8 cellular contexts compared by ENCODE assay signal in genomic region chr10:3780056-3780765, GRCh38. TPM values are rescaled to one million over a fixed set of nuclear protein-coding genes. Genes with fewer than 3 reads are reported as not detected.
DNase-seq lines count a peak whose midpoint lies in the region; ATAC-seq and TF ChIP-seq lines count a peak whose summit lies in the region.

No MANE protein-coding gene starts in this region.

- H3K36me3 ChIP-seq in BLaER1 (peaks cover 69% of the 10 kb centered on the region), Peyer's patch (peaks cover 0 to 62% (median 0%) of the 10 kb centered on the region in 3 donors), duodenal mucosa (ENCODE audit: control insufficient read depth in 1 of 2, insufficient read depth in 2 of 2, low read length in 2 of 2) (peaks cover 60 to 64% of the 10 kb centered on the region in 2 donors)

- TF ChIP-seq CTCF in Peyer's patch (IDR thresholded peaks at IDR 0.05) (no peak), nephron (IDR thresholded peaks at IDR 0.05; ENCODE audit: unreplicated experiment in 3 of 3) (no peak)

- peak overlapping the region; percentile 99; the same call in 1 of the 2 replicates for H3K9ac ChIP-seq in BLaER1
- H3K9ac ChIP-seq in duodenal mucosa (ENCODE audit: low read depth in 1 of 2, low read length in 2 of 2), result peak overlapping the region; percentile 89 to 100

- no peak for TF ChIP-seq POLR2A in Peyer's patch (IDR thresholded peaks at IDR 0.05)

- ATAC-seq in HG02885 (IDR thresholded peaks at IDR 0.05; ENCODE audit: poor library complexity, unreplicated experiment), result no peak
- no peak for ATAC-seq in HG03457 (IDR thresholded peaks at IDR 0.05; ENCODE audit: unreplicated experiment)

- H3K4me2 ChIP-seq in BLaER1, result peak overlapping the region; percentile 92

- no peaks in the 10 kb centered on the region for H3K27me3 Mint-ChIP-seq in nephron (ENCODE audit: low read depth)

- peaks cover 81% of the 10 kb centered on the region for H3K36me3 Mint-ChIP-seq in nephron (ENCODE audit: low read depth)

- H3K9me3 Mint-ChIP-seq in nephron, result no peaks in the 10 kb centered on the region

- 0 out of 2 replicates have a peak overlapping the region, but pooled peaks have one; percentile 32 for H3K27ac ChIP-seq in BLaER1
- peak overlapping the region; percentile 100 for H3K27ac ChIP-seq in Peyer's patch
- H3K27ac ChIP-seq in duodenal mucosa (ENCODE audit: low read depth, low read length), result peak overlapping the region; percentile 100

- peaks cover 62% of the 10 kb centered on the region for H3K4me1 ChIP-seq in BLaER1
- H3K4me1 ChIP-seq in Peyer's patch, result peaks cover 3 to 63% (median 15%) of the 10 kb centered on the region in 4 donors
- H3K4me1 ChIP-seq in duodenal mucosa (ENCODE audit: control insufficient read depth in 1 of 2, insufficient read depth in 2 of 2, low read length in 2 of 2), result peaks cover 40 to 65% of the 10 kb centered on the region in 2 donors

- H3K4me1 Mint-ChIP-seq in nephron, result peaks cover 68% of the 10 kb centered on the region

- peak overlapping the region; percentile 72 to 99 (median 96) for H3K4me3 Mint-ChIP-seq in nephron

- H3K4me3 ChIP-seq in BLaER1, result peak overlapping the region; percentile 86; the same call in 1 of the 2 replicates
- H3K4me3 ChIP-seq in Peyer's patch, result peak overlapping the region; percentile 20 to 93 (median 88)
- H3K4me3 ChIP-seq in duodenal mucosa (ENCODE audit: low read depth in 1 of 2, low read length in 2 of 2), result peak overlapping the region; percentile 78 to 94

- peak in 1 of 3 donors; percentile 54 for DNase-seq in Peyer's patch
- no peak for DNase-seq in NCI-H2029 (lab: John Stamatoyannopoulos, UW)
- no peak for DNase-seq in H4 (ENCODE audit: low spot score)

- H3K27ac Mint-ChIP-seq in nephron, result peak overlapping the region; percentile 20 to 64 (median 63)

- no peaks in the 10 kb centered on the region for H3K27me3 ChIP-seq in BLaER1
- no peaks in the 10 kb centered on the region for H3K27me3 ChIP-seq in Peyer's patch
- no peaks in the 10 kb centered on the region for H3K27me3 ChIP-seq in duodenal mucosa (ENCODE audit: control insufficient read depth in 1 of 2, insufficient read depth in 2 of 2, low read length in 2 of 2)

- peaks cover 86% of the 10 kb centered on the region for H4K20me1 ChIP-seq in BLaER1

- H3K9me3 ChIP-seq in BLaER1 (no peaks in the 10 kb centered on the region), Peyer's patch (no peaks in the 10 kb centered on the region), duodenal mucosa (ENCODE audit: control insufficient read depth in 1 of 2, low read length in 2 of 2) (no peaks in the 10 kb centered on the region)

RNA-seq across cellular contexts. Expression of gene KLF6, which starts 4.8 kb away (rescaled TPM):
- total RNA-seq in Peyer's patch, result 100 to 1,000 TPM in 3 of 4 donors, 10 to 100 TPM in 1; 92.5 to 180 (median 145) TPM
- total RNA-seq in H4 (2014; rRNA removed; shearing (Covaris generic)), result 2.9 and 3.9 TPM in 2 replicates

Comparison
In these comparisons a context has a peak if more than half of its experiments do, and no peak if none do; other contexts are left out.
1. H3K27ac ChIP-seq: peak in every context shown above with its lines; median percentile 100 in Peyer's patch; 100 in duodenal mucosa; 32 in BLaER1.
2. RNA of gene KLF6, which starts 4.8 kb away (total RNA-seq): 92.5 to 180 TPM in Peyer's patch; 2.9 to 3.9 TPM in H4; every median in the first group is over 10 times any median in the second.
3. Peak in every context shown above with its lines, with median percentiles within 50 percentile points of each other: H3K4me3 ChIP-seq.